Comparison of ENCODE assay signal across 9 cellular contexts in the genomic region with DNA sequence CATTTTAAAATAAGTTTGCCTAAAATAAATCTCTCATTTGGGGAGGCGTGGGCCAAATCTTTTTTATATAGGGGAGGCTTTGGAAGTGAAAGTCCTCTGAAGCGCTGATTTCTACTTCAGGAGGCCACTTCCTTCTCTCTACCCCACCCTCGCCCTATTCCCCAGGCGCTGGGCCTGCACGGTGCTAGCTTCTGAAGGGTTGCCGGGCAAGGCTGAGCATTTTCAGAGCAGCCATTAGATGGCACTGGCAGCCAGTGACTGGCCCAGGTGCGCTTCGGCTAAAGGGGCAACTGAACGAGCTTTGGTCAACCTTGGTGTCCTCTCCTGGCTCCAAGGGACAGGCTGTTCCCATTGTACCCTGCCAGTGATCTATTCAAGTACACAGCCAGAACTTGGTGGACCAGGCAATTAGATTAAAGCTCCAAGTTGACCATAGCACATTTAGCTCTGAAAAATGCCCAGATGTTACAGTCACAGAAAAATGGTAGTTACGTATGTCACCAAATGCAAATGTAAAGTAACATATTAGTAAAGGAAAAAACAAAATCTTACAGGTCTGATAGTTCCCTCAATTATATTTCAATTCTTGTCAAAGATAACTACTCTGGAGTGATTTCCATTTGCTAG. TPM values are rescaled to one million over a fixed set of nuclear protein-coding genes. Genes with fewer than 3 reads are reported as not detected.
DNase-seq lines count a peak whose midpoint lies in the region; ATAC-seq and TF ChIP-seq lines count a peak whose summit lies in the region.
"Had no signal": no experiment of that assay in that cellular context is flagged by ENCODE, and none has a peak within 500 bp of the region (broad histone marks: within the 10 kb centered on the region; RNA-seq: fewer than 3 reads in every experiment).

No MANE protein-coding gene starts in this region.

- no peak overlapping the region for H3K27ac ChIP-seq in Peyer's patch
- H3K27ac ChIP-seq in mesendoderm (ENCODE audit: low read depth, low read length), result no peak overlapping the region
- H3K27ac ChIP-seq in vagina, result no peak overlapping the region

- no peak overlapping the region for H3K4me3 ChIP-seq in Peyer's patch
- H3K4me3 ChIP-seq in mesendoderm (ENCODE audit: low read length), result no peak overlapping the region
- no peak overlapping the region for H3K4me3 ChIP-seq in vagina
- H3K4me3 ChIP-seq: lung had no signal

- peak; percentile 72 for DNase-seq in ELF-1 (ENCODE audit: low read depth, low spot score)
- DNase-seq in HK-2 (ENCODE audit: unreplicated experiment), result peak; percentile 22
- DNase-seq in Peyer's patch, result peak; percentile 63 to 88 (median 79)
- peak; percentile 30 for DNase-seq in activated naive CD4-positive, alpha-beta T cell treated with anti-CD3 and anti-CD28 coated beads, Interleukin-2, amount 50 U/mL, for 16 hours
- peak; percentile 76 for DNase-seq in mesendoderm
- no peak for DNase-seq in HFFc6
- DNase-seq in vagina (ENCODE audit: extremely low spot score in 2 of 2), result no peak

- peaks cover 0 to 10% (median 3%) of the 10 kb centered on the region in 4 donors for H3K4me1 ChIP-seq in Peyer's patch
- no peaks in the 10 kb centered on the region for H3K4me1 ChIP-seq in mesendoderm (ENCODE audit: control insufficient read depth, low read depth, low read length)
- peaks cover 14% of the 10 kb centered on the region for H3K4me1 ChIP-seq in vagina

- no peak overlapping the region for H3K4ac ChIP-seq in mesendoderm (ENCODE audit: low read depth, low read length)

- TF ChIP-seq CTCF in Peyer's patch (IDR thresholded peaks at IDR 0.05) (peak in 5 of 6 experiments; percentile 9 to 51 (median 38)), HFFc6 (IDR thresholded peaks at IDR 0.05) (no peak), vagina (IDR thresholded peaks at IDR 0.05) (no peak)

- H3K4me2 ChIP-seq in mesendoderm (ENCODE audit: low read length), result no peak overlapping the region

- no peaks in the 10 kb centered on the region for H3K36me3 Mint-ChIP-seq in HFFc6 (ENCODE audit: low read depth)

- no CpG with 5 or more reads among the region's 10 CpGs for WGBS in mesendoderm (ENCODE audit: extremely low coverage, insufficient coverage, low lambda C conversion rate)

- no peaks in the 10 kb centered on the region for H3K4me1 Mint-ChIP-seq in HFFc6 (ENCODE audit: low read depth)

- no peak overlapping the region for H2AK5ac ChIP-seq in mesendoderm (ENCODE audit: low read length)

- H2BK5ac ChIP-seq in mesendoderm (ENCODE audit: low read length), result no peak overlapping the region

- H3K27ac Mint-ChIP-seq in HFFc6, result no peak overlapping the region

- no peak overlapping the region for H2BK120ac ChIP-seq in mesendoderm (ENCODE audit: low read depth, low read length)

- no peak overlapping the region for H4K8ac ChIP-seq in mesendoderm (ENCODE audit: low read depth, low read length)

- no peak for TF ChIP-seq POLR2A in Peyer's patch (IDR thresholded peaks at IDR 0.05)
- TF ChIP-seq POLR2A in vagina (IDR thresholded peaks at IDR 0.05), result no peak

- H3K4me3 Mint-ChIP-seq in HFFc6, result no peak overlapping the region

- H3K27me3 ChIP-seq in Peyer's patch (peaks cover 0 to 19% of the 10 kb centered on the region in 2 donors), mesendoderm (ENCODE audit: insufficient read depth, low read length, poor library complexity) (peaks cover 20% of the 10 kb centered on the region), vagina (peaks cover 4% of the 10 kb centered on the region)

- H3K27me3 Mint-ChIP-seq in HFFc6 (ENCODE audit: insufficient read depth), result peaks cover 54% of the 10 kb centered on the region

- H3K9me3 Mint-ChIP-seq in HFFc6, result no peaks in the 10 kb centered on the region

- intact Hi-C loops in vagina (cut with DNase I), result no loop called here

- no peak overlapping the region for H3K18ac ChIP-seq in mesendoderm (ENCODE audit: low read length)

- no peak overlapping the region for H4K5ac ChIP-seq in mesendoderm (ENCODE audit: low read length)

- no peaks in the 10 kb centered on the region for H3K79me2 ChIP-seq in mesendoderm (ENCODE audit: control insufficient read depth, insufficient read depth, low read length)

- H3K23ac ChIP-seq in mesendoderm (ENCODE audit: low read length), result no peak overlapping the region

- H3K9me3 ChIP-seq in Peyer's patch, result no peaks in the 10 kb centered on the region
- no peaks in the 10 kb centered on the region for H3K9me3 ChIP-seq in vagina

- no peaks in the 10 kb centered on the region for H3K79me1 ChIP-seq in mesendoderm (ENCODE audit: low read length)

- H3K9ac ChIP-seq in mesendoderm (ENCODE audit: low read length), result no peak overlapping the region

- H3K36me3 ChIP-seq in Peyer's patch, result no peaks in the 10 kb centered on the region
- no peaks in the 10 kb centered on the region for H3K36me3 ChIP-seq in mesendoderm (ENCODE audit: control insufficient read depth, insufficient read depth, low read length)
- no peaks in the 10 kb centered on the region for H3K36me3 ChIP-seq in vagina

- no peak overlapping the region for H3K56ac ChIP-seq in mesendoderm (ENCODE audit: low read length)

- H2BK15ac ChIP-seq in mesendoderm (replicated peaks; ENCODE audit: low read depth), result no peak overlapping the region

- ATAC-seq in GM19463 (IDR thresholded peaks at IDR 0.05; ENCODE audit: unreplicated experiment), result peak; percentile 93

RNA-seq across cellular contexts. Expression of a gene that starts 2.3 kb away (rescaled TPM):
- total RNA-seq in Peyer's patch, result not detected
- 3.3 TPM for polyA plus RNA-seq in mesendoderm (2013, experiment 1 of 2)
- polyA plus RNA-seq in mesendoderm (2013, experiment 2 of 2), result 3.1 TPM
- total RNA-seq in HFFc6 (2021; fragmentation: NEBNext Ultra II Directional; extraction: Animal tissue kit (Norgen Biotek cat#: 25700)), result not detected
- 2.5 TPM for total RNA-seq in vagina

Comparison
In these comparisons a context has a peak if more than half of its experiments do, and no peak if none do; other contexts are left out.
1. DNase-seq: peak in ELF-1 (single experiment), HK-2 (single experiment), Peyer's patch (3 of 3), activated naive CD4-positive, alpha-beta T cell treated with anti-CD3 and anti-CD28 coated beads, Interleukin-2, amount 50 U/mL, for 16 hours (single experiment) and mesendoderm (single experiment); none in HFFc6 (single experiment) and vagina (0 of 2).
2. CTCF ChIP-seq: peak in Peyer's patch (5 of 6); none in HFFc6 (single experiment) and vagina (0 of 3).